8 cellular contexts compared by ENCODE assay signal in the genomic region with DNA sequence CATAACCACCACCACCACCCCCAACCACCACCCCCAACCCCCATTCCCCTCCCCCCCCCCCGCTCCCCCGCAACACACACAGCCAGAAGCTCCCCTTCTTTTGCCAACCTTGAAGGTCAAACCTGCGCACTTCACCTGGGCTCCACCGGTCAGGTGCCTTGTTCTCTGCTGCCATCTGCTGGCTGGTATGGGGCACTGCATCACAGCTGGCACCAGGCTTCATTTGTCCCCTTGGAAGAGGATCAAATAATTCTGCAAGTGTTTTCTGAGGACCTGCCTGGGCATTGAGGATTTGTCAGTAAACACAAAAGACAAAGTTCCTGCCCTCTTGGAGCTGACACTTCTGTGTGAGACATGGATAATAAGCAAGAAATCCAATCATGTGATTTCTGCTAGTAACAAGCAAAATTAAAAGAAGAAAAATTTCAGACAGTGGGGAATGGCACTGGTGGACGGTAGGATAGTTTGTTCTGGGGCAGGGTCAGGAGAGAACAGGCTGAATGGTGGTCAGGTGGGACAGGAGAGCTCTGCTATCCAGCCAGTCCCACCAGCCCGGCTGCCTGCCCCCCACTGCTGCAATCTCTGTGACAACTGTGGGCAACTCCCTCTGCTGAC. TPM values are rescaled to one million over a fixed set of nuclear protein-coding genes. Genes with fewer than 3 reads are reported as not detected.
A peak's percentile ranks its signal among the peaks of the same experiment; 100 is the strongest.
DNase-seq lines count a peak whose midpoint lies in the region; ATAC-seq and TF ChIP-seq lines count a peak whose summit lies in the region.

No MANE protein-coding gene starts in this region.

- POLR2A ChIA-PET in HCT116 (lab: Charles Lee), result no interaction called here

- H3K36me3 ChIP-seq in HCT116 (ENCODE audit: control insufficient read depth in 1 of 2, insufficient read depth in 2 of 2, low read length in 2 of 2), result no peaks in the 10 kb centered on the region
- no peaks in the 10 kb centered on the region for H3K36me3 ChIP-seq in neural cell (ENCODE audit: insufficient read depth, low read length)

- H3K79me2 ChIP-seq in HCT116 (ENCODE audit: insufficient read depth, low read length) (no peaks in the 10 kb centered on the region), neural cell (replicated peaks; ENCODE audit: insufficient read depth, low read length) (no peaks in the 10 kb centered on the region)

- H3K4me1 ChIP-seq in HCT116 (ENCODE audit: control insufficient read depth in 1 of 2, insufficient read depth in 2 of 2, low read length in 2 of 2), result no peaks in the 10 kb centered on the region

- H3K9me3 ChIP-seq in HCT116 (ENCODE audit: control insufficient read depth in 1 of 2, insufficient read depth in 1 of 2, low read depth in 1 of 2, low read length in 2 of 2) (no peaks in the 10 kb centered on the region), neural cell (ENCODE audit: low read length) (no peaks in the 10 kb centered on the region)

- ATAC-seq in HCT116, result peak; percentile 94

- RAD21 ChIA-PET in HCT116 (lab: Charles Lee; ENCODE audit: low non-redundant PET in 1 of 2, low total read pairs in 2 of 2, uncharacterized antibody in 2 of 2, unreplicated experiment in 2 of 2), result interaction anchor here (0.6 to 1.5 kb wide), 6 partner anchors 9 to 1020 kb away, joined by 3 to 7 read pairs (median 4); no protein-coding TSS in a partner anchor

- TF ChIP-seq CTCF in HCT116 (IDR thresholded peaks at IDR 0.05 in 2 of 3, conservative IDR thresholded peaks at IDR 0.05 in 1 of 3; ENCODE audit: borderline replicate concordance in 1 of 3, insufficient read depth in 1 of 3, low read depth in 2 of 3, low read length in 2 of 3) (peak; percentile 89 to 99 (median 95)), neural cell (IDR thresholded peaks at IDR 0.05; ENCODE audit: poor library complexity, severe bottlenecking) (peak; percentile 82)

- H3K4me3 ChIP-seq in HCT116 (replicated peaks in 1 of 2; ENCODE audit: low read depth in 1 of 2, low read length in 2 of 2) (no peak overlapping the region), neural cell (ENCODE audit: low read length) (no peak overlapping the region)

- no peak for TF ChIP-seq EP300 in neural cell (conservative IDR thresholded peaks at IDR 0.05; ENCODE audit: poor library complexity, severe bottlenecking)

- no peaks in the 10 kb centered on the region for H3K9me2 ChIP-seq in HCT116 (ENCODE audit: insufficient read depth)
- no peaks in the 10 kb centered on the region for H3K9me2 ChIP-seq in neural cell (ENCODE audit: insufficient read depth, low read length)

- TF ChIP-seq POLR2A in HCT116 (IDR thresholded peaks at IDR 0.05; ENCODE audit: borderline replicate concordance, extremely low read depth, insufficient read depth, insufficient read length), result no peak

- peak; percentile 89 for TF ChIP-seq RAD21 in HCT116 (IDR thresholded peaks at IDR 0.05; ENCODE audit: low read depth)
- peak; percentile 82 for TF ChIP-seq RAD21 in neural cell (conservative IDR thresholded peaks at IDR 0.05)

- BruUV-seq in HCT116 (replicated peaks; lab: Mats Ljungman, UMichigan), result no TSS peak

- H4K20me1 ChIP-seq in HCT116 (ENCODE audit: insufficient read depth), result no peaks in the 10 kb centered on the region
- no peaks in the 10 kb centered on the region for H4K20me1 ChIP-seq in neural cell (ENCODE audit: insufficient read depth)

- H3K9ac ChIP-seq in HCT116 (ENCODE audit: low read length) (no peak overlapping the region), neural cell (ENCODE audit: low read length) (no peak overlapping the region)

- intact Hi-C loops in HCT116 (cut with micrococcal nuclease), result loop anchor here (1.0 to 5.0 kb wide), 3 partner anchors 41 to 224 kb away; no protein-coding TSS in a partner anchor

- no peak overlapping the region for H3K4me2 ChIP-seq in HCT116 (ENCODE audit: low read length)
- H3K4me2 ChIP-seq in neural cell (ENCODE audit: low read length), result no peak overlapping the region

- H2AFZ ChIP-seq in HCT116 (ENCODE audit: low read depth, low read length, poor library complexity, severe bottlenecking) (no peak overlapping the region), neural cell (ENCODE audit: low read depth, low read length) (no peak overlapping the region)

- no peaks in the 10 kb centered on the region for H3F3A ChIP-seq in neural cell (ENCODE audit: insufficient read depth, low read length, poor library complexity, severe bottlenecking)

- H3K27me3 ChIP-seq in HCT116 (ENCODE audit: insufficient read depth, low read length), result peaks cover 29% of the 10 kb centered on the region
- H3K27me3 ChIP-seq in neural cell (ENCODE audit: insufficient read depth, low read depth, low read length), result no peaks in the 10 kb centered on the region

- DNase-seq in Ammon's horn (ENCODE audit: low spot score), result peak; percentile 70
- peak; percentile 39 for DNase-seq in HCT116 (ENCODE audit: low read depth, low spot score)
- peak; percentile 18 to 42 for DNase-seq in NOMO-1 (lab: John Stamatoyannopoulos, UW; ENCODE audit: unreplicated experiment in 2 of 2)
- peak; percentile 61 for DNase-seq in activated T-cell treated with anti-CD3 and anti-CD28 coated beads for 4 hours
- peak; percentile 9 for DNase-seq in fibroblast of gingiva (ENCODE audit: low read depth)
- DNase-seq in stromal cell of bone marrow (ENCODE audit: low read depth), result peak; percentile 8
- no peak for DNase-seq in GOT3 (lab: John Stamatoyannopoulos, UW)

- H3K27ac ChIP-seq in HCT116 (ENCODE audit: low read depth, low read length) (no peak overlapping the region), neural cell (ENCODE audit: low read length) (no peak overlapping the region)

- CTCF ChIA-PET in HCT116 (lab: Charles Lee), result interaction anchor here (0.6 to 5.9 kb wide), 22 partner anchors 9 to 1150 kb away, joined by 3 to 84 read pairs (median 4); no protein-coding TSS in a partner anchor

TF ChIP-seq in HCT116, 20 proteins besides CTCF, POLR2A, EP300 and RAD21:
- TF ChIP-seq EGR1 (IDR thresholded peaks at IDR 0.05; ENCODE audit: low read depth), result no peak
- peak; percentile 25 for TF ChIP-seq YY1 (IDR thresholded peaks at IDR 0.05; ENCODE audit: extremely low read depth, insufficient replicate concordance, low read depth, low read length)

TF ChIP-seq in neural cell, 6 proteins besides CTCF, POLR2A, EP300 and RAD21:
- no peak for TF ChIP-seq MXI1 (conservative IDR thresholded peaks at IDR 0.05; ENCODE audit: poor library complexity, severe bottlenecking)
- TF ChIP-seq SMC3 (conservative IDR thresholded peaks at IDR 0.05; ENCODE audit: poor library complexity), result peak; percentile 80

RNA-seq across cellular contexts. Expression of a gene that starts 55.6 kb away (rescaled TPM):
- total RNA-seq in HCT116 (2021; ENCODE audit: unreplicated experiment), result 11.3 TPM
- 8.8 and 9.1 TPM in 2 replicates for polyA plus RNA-seq in HCT116 (2012)
- polyA plus RNA-seq in neural cell, result 0.26 TPM in 1 of 2 replicates, not detected in the other
- polyA minus RNA-seq in neural cell, result not detected in 2 replicates
